ENCODE assay signal across 7 cellular contexts in genomic region chr4:22903913-22904312, GRCh38.
"Had no signal": no experiment of that assay in that cellular context is flagged by ENCODE, and none has a peak within 500 bp of the region (broad histone marks: within the 10 kb centered on the region; RNA-seq: fewer than 3 reads in every experiment).

No MANE protein-coding gene starts in this region.

- H3K4me3 Mint-ChIP-seq: IgD-negative memory B cell had no signal

- H3K27ac ChIP-seq: HL-60 had no signal

- DNase-seq: IMR-90, KBM-7, KG1 had no signal

- H3K36me3 Mint-ChIP-seq: IgD-negative memory B cell had no signal

- H3K4me3 ChIP-seq: K562 had no signal

- H3K27me3 Mint-ChIP-seq: IgD-negative memory B cell had no signal

- ATAC-seq: HepG2, K562 had no signal

- H3K27ac Mint-ChIP-seq: IgD-negative memory B cell had no signal

- H3K4me1 Mint-ChIP-seq: IgD-negative memory B cell had no signal
